ENCODE assay signal across 8 cellular contexts in the genomic region with DNA sequence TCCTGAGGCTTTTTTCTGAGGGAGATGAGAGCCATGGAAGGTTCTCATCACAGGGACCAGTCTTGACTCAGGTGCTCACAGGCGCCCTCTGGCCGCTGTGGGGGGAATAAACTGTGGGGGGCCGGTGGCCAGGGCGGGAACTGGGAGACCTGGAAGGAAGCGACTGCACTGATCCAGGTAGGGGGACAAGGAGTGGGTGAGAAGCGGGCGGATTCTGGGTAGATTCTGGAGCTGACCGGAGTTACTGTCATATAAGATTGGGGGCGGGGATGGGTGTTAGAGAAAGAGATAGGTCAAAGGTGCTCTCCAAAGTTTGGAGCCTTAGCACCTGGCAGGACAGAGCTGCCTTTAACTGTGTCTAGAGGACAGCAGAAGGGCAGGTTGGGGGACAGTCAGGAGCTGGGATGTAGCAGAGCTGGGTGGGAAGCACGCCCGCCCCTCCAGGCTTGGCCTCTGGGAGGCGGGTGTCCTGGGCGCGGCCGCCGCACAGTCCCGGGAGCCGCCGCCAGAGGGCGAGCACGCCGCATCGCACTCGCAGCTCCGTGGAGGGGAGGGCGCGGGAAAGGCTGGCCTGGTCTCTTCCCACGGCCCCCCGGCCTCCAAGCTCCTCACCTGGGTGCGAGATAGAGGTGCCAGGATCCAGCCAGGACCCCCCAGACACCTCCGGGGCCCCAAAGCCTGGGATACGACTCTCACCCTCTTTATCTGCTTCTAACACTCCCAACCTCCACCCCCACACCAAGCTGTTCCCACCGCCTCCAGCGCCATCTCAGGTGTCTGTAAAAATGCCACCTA. TPM values are rescaled to one million over a fixed set of nuclear protein-coding genes. Genes with fewer than 3 reads are reported as not detected.
A peak's percentile ranks its signal among the peaks of the same experiment; 100 is the strongest.
DNase-seq lines count a peak whose midpoint lies in the region; ATAC-seq lines count a peak whose summit lies in the region.

No MANE protein-coding gene starts in this region.

- DNase-seq in EL (peak; percentile 75), NCI-H2227 (lab: John Stamatoyannopoulos, UW; ENCODE audit: unreplicated experiment) (peak; percentile 83), cerebellum (ENCODE audit: low spot score) (peak; percentile 86), left kidney (ENCODE audit: low read depth, low spot score) (peak; percentile 89)
- DNase-seq in activated CD4-positive, CD25-positive, alpha-beta regulatory T cell treated with anti-CD3 and anti-CD28 coated beads, Interleukin-2, amount 50 U/mL, for 72 hours = peak; percentile 93
- DNase-seq in stimulated activated CD4-positive, alpha-beta T cell treated with anti-CD3 and anti-CD28 coated beads, Interleukin-1b, Interleukin-23, amount 100 ng/mL, for 4 hours (ENCODE audit: low read depth in 2 of 2) = peak; percentile 75 to 82

- ATAC-seq in HG02763 (IDR thresholded peaks at IDR 0.05; ENCODE audit: unreplicated experiment) (peak; percentile 81), GM19452 (IDR thresholded peaks at IDR 0.05; ENCODE audit: unreplicated experiment) (no peak)

RNA-seq across cellular contexts. Expression of a gene that starts 4.2 kb away (rescaled TPM):
- 0.18 TPM for total RNA-seq in cerebellum

RNA-seq across cellular contexts. Expression of a gene that starts 8.2 kb away (rescaled TPM):
- total RNA-seq in cerebellum = 7.2 TPM

RNA-seq across cellular contexts. Expression of a gene that starts 19.6 kb away (rescaled TPM):
- 24.1 TPM for total RNA-seq in cerebellum

RNA-seq across cellular contexts. Expression of a gene that starts 26.8 kb away (rescaled TPM):
- total RNA-seq in cerebellum = 215 TPM

RNA-seq across cellular contexts. Expression of a gene that starts 30.1 kb away (rescaled TPM):
- total RNA-seq in cerebellum = 62.8 TPM
